Comparison of ENCODE assay signal across 24 cellular contexts in the genomic region with DNA sequence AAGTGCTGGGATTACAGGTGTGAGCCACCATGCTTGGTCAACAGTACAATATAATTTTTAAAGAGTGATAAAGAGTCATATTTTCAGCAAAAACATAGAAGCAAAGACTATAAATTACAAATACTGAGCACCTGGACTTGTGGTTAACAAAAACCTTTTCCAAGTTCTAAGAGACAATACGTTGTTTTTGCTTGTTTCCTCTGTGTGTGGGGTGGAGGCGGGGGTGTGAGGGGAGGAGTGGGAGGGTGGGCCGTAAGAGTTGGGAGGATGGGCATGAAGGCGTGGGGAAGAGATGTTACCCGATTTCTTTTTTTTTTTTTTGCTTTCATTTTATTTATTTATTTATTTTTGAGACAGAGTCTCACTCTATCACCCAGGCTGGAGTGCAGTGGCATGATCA.
A peak's percentile ranks its signal among the peaks of the same experiment; 100 is the strongest.
DNase-seq lines count a peak whose midpoint lies in the region; ATAC-seq and TF ChIP-seq lines count a peak whose summit lies in the region.
"Had no signal": no experiment of that assay in that cellular context is flagged by ENCODE, and none has a peak within 500 bp of the region (broad histone marks: within the 10 kb centered on the region; RNA-seq: fewer than 3 reads in every experiment).

No MANE protein-coding gene starts in this region.

- no peak for ATAC-seq in GM21619 (IDR thresholded peaks at IDR 0.05; ENCODE audit: unreplicated experiment)
- ATAC-seq: activated T-helper 17 cell treated with anti-CD3 and anti-CD28 coated beads, Interleukin-2, amount 50 U/mL, for 72 hours; left lung; PC-3 had no signal

- intact Hi-C loops in activated T-helper 1 cell treated with anti-CD3 and anti-CD28 coated beads, Interleukin-12 subunit alpha, Interleukin-12 subunit beta, Interleukin-2, Interleukin-4 antibody, amounts not matched to agents 30 ng/mL and 10 ng/mL and 1 ng/mL, durations not matched to agents 14 hours and 24 hours and 36 hours (cut with micrococcal nuclease) = no loop called here

- peaks cover 14% of the 10 kb centered on the region for H3K9me3 Mint-ChIP-seq in activated T-helper 1 cell treated with anti-CD3 and anti-CD28 coated beads, Interleukin-12 subunit alpha, Interleukin-12 subunit beta, Interleukin-2, Interleukin-4 antibody, amounts not matched to agents 30 ng/mL and 10 ng/mL and 1 ng/mL, durations not matched to agents 14 hours and 24 hours and 36 hours
- H3K9me3 Mint-ChIP-seq in osteocyte (ENCODE audit: unreplicated experiment) = peaks cover 4% of the 10 kb centered on the region
- H3K9me3 Mint-ChIP-seq: activated T-helper 17 cell treated with anti-CD3 and anti-CD28 coated beads, Interleukin-2, amount 50 U/mL, for 72 hours had no signal

- peak overlapping the region; percentile 45 for H3K4me3 Mint-ChIP-seq in activated T-helper 1 cell treated with anti-CD3 and anti-CD28 coated beads, Interleukin-12 subunit alpha, Interleukin-12 subunit beta, Interleukin-2, Interleukin-4 antibody, amounts not matched to agents 30 ng/mL and 10 ng/mL and 1 ng/mL, durations not matched to agents 14 hours and 24 hours and 36 hours
- H3K4me3 Mint-ChIP-seq in osteocyte (ENCODE audit: unreplicated experiment) = no peak overlapping the region
- H3K4me3 Mint-ChIP-seq: activated T-helper 17 cell treated with anti-CD3 and anti-CD28 coated beads, Interleukin-2, amount 50 U/mL, for 72 hours had no signal

- DNase-seq in activated gamma-delta T cell treated with Interleukin-2 at 50 U/mL for 16 hours = peak; percentile 42
- no peak for DNase-seq in activated gamma-delta T cell (lab: John Stamatoyannopoulos, UW)
- no peak for DNase-seq in activated T-helper 1 cell treated with anti-CD3 and anti-CD28 coated beads, Interleukin-12 subunit alpha, Interleukin-12 subunit beta, Interleukin-2, Interleukin-4 antibody, amounts not matched to agents 30 ng/mL and 10 ng/mL and 1 ng/mL, durations not matched to agents 14 hours and 24 hours and 36 hours (ENCODE audit: low spot score)
- DNase-seq in osteocyte (ENCODE audit: extremely low spot score, unreplicated experiment) = no peak
- DNase-seq in NCI-H2029 treated with DMSO at 0.1 percent for 48 hours (lab: John Stamatoyannopoulos, UW) = no peak
- no peak for DNase-seq in foreskin melanocyte
- DNase-seq: aorta, C1 segment of cervical spinal cord, caudate nucleus, left lung, midbrain, NCI-H1105 treated with DMSO at 0.1 percent for 48 hours, NCI-H2081, NCI-H345, NCI-H82, PC-3, posterior cingulate gyrus, Right ventricle myocardium superior, sigmoid colon, testis had no signal

- TF ChIP-seq CTCF in osteocyte (IDR thresholded peaks at IDR 0.05) = no peak

- peaks cover 52% of the 10 kb centered on the region for H3K36me3 Mint-ChIP-seq in activated T-helper 1 cell treated with anti-CD3 and anti-CD28 coated beads, Interleukin-12 subunit alpha, Interleukin-12 subunit beta, Interleukin-2, Interleukin-4 antibody, amounts not matched to agents 30 ng/mL and 10 ng/mL and 1 ng/mL, durations not matched to agents 14 hours and 24 hours and 36 hours (ENCODE audit: low read depth)
- peaks cover 22% of the 10 kb centered on the region for H3K36me3 Mint-ChIP-seq in osteocyte (ENCODE audit: unreplicated experiment)

- peaks cover 19% of the 10 kb centered on the region for H3K9me3 ChIP-seq in KOPT-K1 (ENCODE audit: insufficient read depth, low read length, poor library complexity, severe bottlenecking)
- H3K9me3 ChIP-seq: testis had no signal

- peaks cover 51% of the 10 kb centered on the region for H3K4me1 Mint-ChIP-seq in activated T-helper 1 cell treated with anti-CD3 and anti-CD28 coated beads, Interleukin-12 subunit alpha, Interleukin-12 subunit beta, Interleukin-2, Interleukin-4 antibody, amounts not matched to agents 30 ng/mL and 10 ng/mL and 1 ng/mL, durations not matched to agents 14 hours and 24 hours and 36 hours (ENCODE audit: low read depth)
- peaks cover 43% of the 10 kb centered on the region for H3K4me1 Mint-ChIP-seq in osteocyte (ENCODE audit: unreplicated experiment)

- no peaks in the 10 kb centered on the region for H3K27me3 Mint-ChIP-seq in activated T-helper 1 cell treated with anti-CD3 and anti-CD28 coated beads, Interleukin-12 subunit alpha, Interleukin-12 subunit beta, Interleukin-2, Interleukin-4 antibody, amounts not matched to agents 30 ng/mL and 10 ng/mL and 1 ng/mL, durations not matched to agents 14 hours and 24 hours and 36 hours (ENCODE audit: insufficient read depth)
- no peaks in the 10 kb centered on the region for H3K27me3 Mint-ChIP-seq in osteocyte (ENCODE audit: unreplicated experiment)
- H3K27me3 Mint-ChIP-seq: activated T-helper 17 cell treated with anti-CD3 and anti-CD28 coated beads, Interleukin-2, amount 50 U/mL, for 72 hours had no signal

- H3K27ac Mint-ChIP-seq in activated T-helper 1 cell treated with anti-CD3 and anti-CD28 coated beads, Interleukin-12 subunit alpha, Interleukin-12 subunit beta, Interleukin-2, Interleukin-4 antibody, amounts not matched to agents 30 ng/mL and 10 ng/mL and 1 ng/mL, durations not matched to agents 14 hours and 24 hours and 36 hours = peak overlapping the region; percentile 55
- peak overlapping the region; percentile 54 for H3K27ac Mint-ChIP-seq in osteocyte (ENCODE audit: unreplicated experiment)
- H3K27ac Mint-ChIP-seq: activated T-helper 17 cell treated with anti-CD3 and anti-CD28 coated beads, Interleukin-2, amount 50 U/mL, for 72 hours had no signal

- peaks cover 21% of the 10 kb centered on the region for H3K36me3 ChIP-seq in KOPT-K1 (ENCODE audit: insufficient read depth, low read length)

- peak overlapping the region; percentile 75 for H3K27ac ChIP-seq in KOPT-K1 (ENCODE audit: low read depth, low read length, poor library complexity, severe bottlenecking)
- H3K27ac ChIP-seq: epithelial cell of prostate, left lung, sigmoid colon, testis had no signal
